10 cellular contexts compared by ENCODE assay signal in genomic region chr5:17257705-17258273, GRCh38. TPM values are rescaled to one million over a fixed set of nuclear protein-coding genes. Genes with fewer than 3 reads are reported as not detected.
DNase-seq lines count a peak whose midpoint lies in the region; ATAC-seq and TF ChIP-seq lines count a peak whose summit lies in the region.
"Had no signal": no experiment of that assay in that cellular context is flagged by ENCODE, and none has a peak within 500 bp of the region (broad histone marks: within the 10 kb centered on the region; RNA-seq: fewer than 3 reads in every experiment).

No MANE protein-coding gene starts in this region.

- H3K36me3 Mint-ChIP-seq in activated T-cell treated with anti-CD3 and anti-CD28 coated beads, Interleukin-2, amount 50 U/mL, for 4 hours (ENCODE audit: insufficient read depth), result no peaks in the 10 kb centered on the region

- no peaks in the 10 kb centered on the region for H3K27me3 ChIP-seq in tibial artery
- no peaks in the 10 kb centered on the region for H3K27me3 ChIP-seq in gastrocnemius medialis
- H3K27me3 ChIP-seq: tibial nerve had no signal

- WGBS in lower leg skin, 2 donors, result 69 to 72% methylated on average over 5 of the region's 5 CpGs

- TF ChIP-seq CTCF in tibial artery (IDR thresholded peaks at IDR 0.05) (no peak), gastrocnemius medialis (IDR thresholded peaks at IDR 0.05 in 4 of 5, conservative IDR thresholded peaks at IDR 0.05 in 1 of 5) (no peak), lower leg skin (IDR thresholded peaks at IDR 0.05) (no peak)

- H3K4me1 Mint-ChIP-seq in activated T-cell treated with anti-CD3 and anti-CD28 coated beads, Interleukin-2, amount 50 U/mL, for 4 hours (ENCODE audit: low read depth), result no peaks in the 10 kb centered on the region
- H3K4me1 Mint-ChIP-seq: activated CD4-positive, alpha-beta T cell treated with anti-CD3 and anti-CD28 coated beads, Interleukin-2, amount 10 ng/mL, durations not matched to agents 7 days and 5 days had no signal

- intact Hi-C loops in tibial artery (cut with DNase I; ENCODE audit: low total_unique reads) (no loop called here), gastrocnemius medialis (cut with DNase I; ENCODE audit: low total_unique reads) (no loop called here), lower leg skin (cut with DNase I; ENCODE audit: low total_unique reads) (no loop called here)

- H3K27ac ChIP-seq in tibial artery, result no peak overlapping the region
- no peak overlapping the region for H3K27ac ChIP-seq in gastrocnemius medialis
- H3K27ac ChIP-seq: tibial nerve had no signal

- H3K36me3 ChIP-seq in tibial artery (no peaks in the 10 kb centered on the region), gastrocnemius medialis (no peaks in the 10 kb centered on the region)
- H3K36me3 ChIP-seq: tibial nerve had no signal

- H3K27me3 Mint-ChIP-seq in activated T-cell treated with anti-CD3 and anti-CD28 coated beads, Interleukin-2, amount 50 U/mL, for 4 hours (ENCODE audit: low read depth), result no peaks in the 10 kb centered on the region
- H3K27me3 Mint-ChIP-seq: activated CD4-positive, alpha-beta T cell treated with anti-CD3 and anti-CD28 coated beads, Interleukin-2, amount 10 ng/mL, durations not matched to agents 7 days and 5 days had no signal

- no peak for DNase-seq in activated T-cell treated with anti-CD3 and anti-CD28 coated beads, Interleukin-2, amount 50 U/mL, for 4 hours
- DNase-seq in activated T-cell treated with anti-CD3 and anti-CD28 coated beads, Interleukin-2, amount 50 U/mL, for 48 hours, result no peak
- DNase-seq in RKO (ENCODE audit: low spot score), result peak; percentile 2
- DNase-seq in stimulated activated naive CD8-positive, alpha-beta T cell treated with anti-CD3 and anti-CD28 coated beads, Interleukin-15, Interleukin-2, amounts not matched to agents 100 U/mL and 50 U/mL, for 24 hours, result no peak
- DNase-seq in tibial artery, result no peak
- DNase-seq in gastrocnemius medialis, result no peak
- DNase-seq in lower leg skin (ENCODE audit: low spot score in 2 of 2), result no peak
- DNase-seq: activated CD4-positive, alpha-beta T cell treated with anti-CD3 and anti-CD28 coated beads, Interleukin-2, amount 10 ng/mL, durations not matched to agents 7 days and 5 days had no signal

- peaks cover 0 to 28% (median 2%) of the 10 kb centered on the region in 4 donors for H3K4me1 ChIP-seq in tibial artery
- H3K4me1 ChIP-seq in gastrocnemius medialis, result no peaks in the 10 kb centered on the region
- H3K4me1 ChIP-seq: tibial nerve had no signal

- no peaks in the 10 kb centered on the region for H3K9me3 ChIP-seq in tibial artery
- H3K9me3 ChIP-seq in gastrocnemius medialis, result no peaks in the 10 kb centered on the region
- H3K9me3 ChIP-seq: tibial nerve had no signal

- TF ChIP-seq POLR2A in gastrocnemius medialis (IDR thresholded peaks at IDR 0.05) (no peak), lower leg skin (IDR thresholded peaks at IDR 0.05) (no peak)

- H3K4me3 Mint-ChIP-seq in activated T-cell treated with anti-CD3 and anti-CD28 coated beads, Interleukin-2, amount 50 U/mL, for 4 hours, result no peak overlapping the region
- H3K4me3 Mint-ChIP-seq: activated CD4-positive, alpha-beta T cell treated with anti-CD3 and anti-CD28 coated beads, Interleukin-2, amount 10 ng/mL, durations not matched to agents 7 days and 5 days had no signal

- H3K9me3 Mint-ChIP-seq in activated T-cell treated with anti-CD3 and anti-CD28 coated beads, Interleukin-2, amount 50 U/mL, for 4 hours, result peaks cover 8% of the 10 kb centered on the region
- H3K9me3 Mint-ChIP-seq: activated CD4-positive, alpha-beta T cell treated with anti-CD3 and anti-CD28 coated beads, Interleukin-2, amount 10 ng/mL, durations not matched to agents 7 days and 5 days had no signal

- in situ Hi-C loops in gastrocnemius medialis (cut with MboI; ENCODE audit: low sequenced_read_pairs in 4 of 4), result no loop called here

- H3K4me3 ChIP-seq in tibial artery (no peak overlapping the region), gastrocnemius medialis (no peak overlapping the region), lower leg skin (ENCODE audit: low read depth, poor library complexity, severe bottlenecking) (no peak overlapping the region)
- H3K4me3 ChIP-seq: tibial nerve had no signal

- peak; percentile 30 to 41 for ATAC-seq in activated T-cell treated with anti-CD3 and anti-CD28 coated beads, Interleukin-2, amount 50 U/mL, for 4 hours
- ATAC-seq in HG02763 (IDR thresholded peaks at IDR 0.05; ENCODE audit: unreplicated experiment) (peak; percentile 86), gastrocnemius medialis (no peak)
- ATAC-seq in stimulated activated naive CD8-positive, alpha-beta T cell treated with anti-CD3 and anti-CD28 coated beads, Interleukin-15, Interleukin-2, amounts not matched to agents 100 U/mL and 50 U/mL, for 24 hours, result peak; percentile 61

RNA-seq across cellular contexts. Expression of gene BASP1, which starts 40.4 kb away (rescaled TPM):
- 10 to 100 TPM in 1 of 3 donors, 1 to 10 TPM in 2; 4.3 to 12.3 (median 4.7) TPM for total RNA-seq in activated T-cell treated with anti-CD3 and anti-CD28 coated beads, Interleukin-2, amount 50 U/mL, for 4 hours
- 1 to 10 TPM in 2 of 4 donors, under 1 TPM in 1, not detected in 1; 0.82 to 4.0 (median 4.0) TPM for total RNA-seq in gastrocnemius medialis
- 10 to 100 TPM; 22.1 to 37.1 (median 26.8) TPM for total RNA-seq in lower leg skin

Comparison
In these comparisons a context has a peak if more than half of its experiments do, and no peak if none do; other contexts are left out.
1. ATAC-seq: peak in activated T-cell treated with anti-CD3 and anti-CD28 coated beads, Interleukin-2, amount 50 U/mL, for 4 hours (2 of 2), HG02763 (single experiment) and stimulated activated naive CD8-positive, alpha-beta T cell treated with anti-CD3 and anti-CD28 coated beads, Interleukin-15, Interleukin-2, amounts not matched to agents 100 U/mL and 50 U/mL, for 24 hours (single experiment); none in gastrocnemius medialis (0 of 2).